ENCODE assay signal across 12 cellular contexts in genomic region chr13:114147803-114148520, GRCh38. TPM values are rescaled to one million over a fixed set of nuclear protein-coding genes. Genes with fewer than 3 reads are reported as not detected.
DNase-seq lines count a peak whose midpoint lies in the region; ATAC-seq, FAIRE-seq and TF ChIP-seq lines count a peak whose summit lies in the region.
"Had no signal": no experiment of that assay in that cellular context is flagged by ENCODE, and none has a peak within 500 bp of the region (broad histone marks: within the 10 kb centered on the region; RNA-seq: fewer than 3 reads in every experiment).

No MANE protein-coding gene starts in this region.

- no peak overlapping the region for H3K9ac ChIP-seq in OCI-LY1 (ENCODE audit: low read length)
- H3K9ac ChIP-seq: parathyroid adenoma had no signal

- H2AFZ ChIP-seq in OCI-LY1 (ENCODE audit: low read length), result no peak overlapping the region
- H2AFZ ChIP-seq: parathyroid adenoma had no signal

- no peaks in the 10 kb centered on the region for H4K20me1 ChIP-seq in OCI-LY1 (ENCODE audit: insufficient read depth, low read length)

- no peaks in the 10 kb centered on the region for H3K9me2 ChIP-seq in OCI-LY1 (ENCODE audit: low read depth, low read length)

- no peak for FAIRE-seq in pancreas (lab: Jason Lieb, UNC)

- no peaks in the 10 kb centered on the region for H3K9me3 ChIP-seq in OCI-LY1 (ENCODE audit: low read length)
- no peaks in the 10 kb centered on the region for H3K9me3 ChIP-seq in pancreas
- H3K9me3 ChIP-seq: SJSA1 had no signal

- H3K4me1 ChIP-seq in OCI-LY1 (ENCODE audit: insufficient read depth, low read length, severe bottlenecking) (peaks cover 69% of the 10 kb centered on the region), pancreas (peaks cover 14 to 24% (median 18%) of the 10 kb centered on the region in 3 donors)
- H3K4me1 ChIP-seq: parathyroid adenoma, SJSA1 had no signal

- intact Hi-C loops in pancreas (cut with DNase I), result no loop called here

- H3K79me2 ChIP-seq in OCI-LY1 (ENCODE audit: insufficient read depth, low read length), result no peaks in the 10 kb centered on the region
- H3K79me2 ChIP-seq: parathyroid adenoma had no signal

- peak overlapping the region; percentile 78 for H3K27ac ChIP-seq in OCI-LY1 (ENCODE audit: low read depth, low read length, poor library complexity, severe bottlenecking)
- peak overlapping the region; percentile 40 to 65 (median 48) for H3K27ac ChIP-seq in pancreas
- H3K27ac ChIP-seq: parathyroid adenoma, SJSA1 had no signal

- H3K4me3 ChIP-seq in OCI-LY1 (ENCODE audit: low read depth, low read length, poor library complexity, severe bottlenecking), result no peak overlapping the region
- no peak overlapping the region for H3K4me3 ChIP-seq in pancreas
- H3K4me3 ChIP-seq: SJSA1 had no signal

- H3K36me3 ChIP-seq in OCI-LY1 (ENCODE audit: insufficient read depth, low read length) (no peaks in the 10 kb centered on the region), pancreas (no peaks in the 10 kb centered on the region)
- H3K36me3 ChIP-seq: SJSA1 had no signal

- ATAC-seq in activated CD4-positive, CD25-positive, alpha-beta regulatory T cell treated with anti-CD3 and anti-CD28 coated beads, Interleukin-2, amount 50 U/mL, for 24 hours, result peak; percentile 8
- ATAC-seq in HG02798 (IDR thresholded peaks at IDR 0.05; ENCODE audit: poor library complexity, unreplicated experiment), result peak; percentile 10
- ATAC-seq in pancreas, result no peak
- no peak for ATAC-seq in HG03457 (IDR thresholded peaks at IDR 0.05; ENCODE audit: unreplicated experiment)

- no peak for DNase-seq in activated CD4-positive, CD25-positive, alpha-beta regulatory T cell (lab: John Stamatoyannopoulos, UW)
- peak in 1 of 6 donors; percentile 44 for DNase-seq in pancreas
- DNase-seq in AG20443 (ENCODE audit: low spot score), result no peak
- DNase-seq in stimulated activated CD4-positive, alpha-beta T cell treated with anti-CD3 and anti-CD28 coated beads, Interleukin-4, amount 100 ng/mL, for 24 hours, result no peak
- DNase-seq: NCI-H146 had no signal

- H3K4me2 ChIP-seq in OCI-LY1 (ENCODE audit: low read length), result no peak overlapping the region; the same call in 1 of the 2 replicates

- H3F3A ChIP-seq in OCI-LY1 (ENCODE audit: insufficient read depth, low read length), result no peaks in the 10 kb centered on the region

- no peaks in the 10 kb centered on the region for H3K27me3 ChIP-seq in OCI-LY1 (ENCODE audit: insufficient read depth, low read length)
- no peaks in the 10 kb centered on the region for H3K27me3 ChIP-seq in pancreas
- H3K27me3 ChIP-seq: SJSA1 had no signal

- no peak for TF ChIP-seq CTCF in OCI-LY1 (IDR thresholded peaks at IDR 0.05; ENCODE audit: low read length)
- TF ChIP-seq CTCF in pancreas (IDR thresholded peaks at IDR 0.05), result no peak

- WGBS in pancreas, 2 donors, result 85 to 87% methylated on average over 18 to 22 of the region's 22 CpGs

RNA-seq across cellular contexts. Expression of gene RASA3, which starts 15.5 kb away (rescaled TPM):
- total RNA-seq in pancreas, result 10 to 100 TPM in 3 of 6 donors, 1 to 10 TPM in 3; 7.1 to 11.2 (median 10.1) TPM
- 1 to 10 TPM; 5.7 to 6.5 TPM for polyA plus RNA-seq in pancreas

RNA-seq across cellular contexts. Expression of gene CFAP97D2, which starts 31.1 kb away (rescaled TPM):
- 1 to 10 TPM in 5 of 6 donors, under 1 TPM in 1; 0.75 to 5.8 (median 3.3) TPM for total RNA-seq in pancreas
- polyA plus RNA-seq in pancreas, result 1 to 10 TPM; 1.2 to 3.0 TPM
- total RNA-seq: A673 had no signal

Comparison
In these comparisons a context has a peak if more than half of its experiments do, and no peak if none do; other contexts are left out.
1. ATAC-seq: peak in activated CD4-positive, CD25-positive, alpha-beta regulatory T cell treated with anti-CD3 and anti-CD28 coated beads, Interleukin-2, amount 50 U/mL, for 24 hours (2 of 2) and HG02798 (single experiment); none in pancreas (0 of 4) and HG03457 (single experiment).